In the genomic region with DNA sequence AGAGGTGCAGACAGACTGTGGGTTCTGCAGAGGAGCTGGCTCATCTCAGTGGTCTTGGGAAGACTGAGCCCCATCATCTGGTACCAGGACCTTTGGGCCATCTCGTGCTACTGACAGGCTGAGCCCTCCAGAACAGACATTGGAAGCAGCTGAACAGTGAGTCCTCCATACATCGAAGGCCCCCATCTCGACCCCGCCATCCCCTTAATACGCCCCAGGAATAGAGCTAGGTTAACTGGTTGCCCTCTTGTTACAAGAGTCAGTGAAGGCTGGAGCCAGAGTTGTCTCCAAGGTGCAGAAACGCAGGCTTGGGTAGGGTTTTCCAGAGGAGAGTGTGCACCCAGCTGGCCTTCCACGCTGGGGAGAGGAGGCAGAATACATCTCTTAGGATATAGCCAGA, we compare ENCODE assay signal across 22 cellular contexts.
"Had no signal": no experiment of that assay in that cellular context is flagged by ENCODE, and none has a peak within 500 bp of the region (broad histone marks: within the 10 kb centered on the region; RNA-seq: fewer than 3 reads in every experiment).

No MANE protein-coding gene starts in this region.

- H3K27ac Mint-ChIP-seq: nephron progenitor cell, type B pancreatic cell had no signal

- H3K4me1 ChIP-seq: colonic mucosa had no signal

- H3K9me3 Mint-ChIP-seq: type B pancreatic cell had no signal

- H3K27me3 ChIP-seq: colonic mucosa, stomach, uterus had no signal

- H3K36me3 Mint-ChIP-seq: naive B cell, type B pancreatic cell had no signal

- FAIRE-seq: endometrium, frontal cortex had no signal

- ATAC-seq: esophagus mucosa, left ventricle myocardium superior, sciatic nerve had no signal

- H3K9me3 ChIP-seq: colonic mucosa, neutrophil, stomach, thoracic aorta, uterus had no signal

- DNase-seq: colonic mucosa; effector CD4-positive, alpha-beta T cell; islet precursor cell; left ventricle myocardium superior; mesenchymal stem cell; naive B cell; nephron progenitor cell; stimulated activated CD4-positive, alpha-beta T cell treated with anti-CD3 and anti-CD28 coated beads, Interleukin-2, amount 100 ng/mL, for 24 hours; stimulated activated CD4-positive, alpha-beta T cell treated with anti-CD3 and anti-CD28 coated beads, Interleukin-4, amount 100 ng/mL, for 4 hours; stimulated activated naive CD4-positive, alpha-beta T cell; stomach; substantia nigra; uterus had no signal

- H3K4me3 Mint-ChIP-seq: naive B cell, nephron progenitor cell, type B pancreatic cell had no signal

- H3K36me3 ChIP-seq: colonic mucosa, thoracic aorta, uterus had no signal

- H3K27ac ChIP-seq: colonic mucosa, neutrophil, stomach, thoracic aorta, uterus had no signal

- H3K4me3 ChIP-seq: colonic mucosa, lung, skin epidermis, stomach, thoracic aorta, uterus had no signal

- H3K27me3 Mint-ChIP-seq: naive B cell, type B pancreatic cell had no signal
